In genomic region chr9:35847786-35848185, GRCh38 we compare ENCODE assay signal across 11 cellular contexts. TPM values are rescaled to one million over a fixed set of nuclear protein-coding genes. Genes with fewer than 3 reads are reported as not detected.
DNase-seq lines count a peak whose midpoint lies in the region; ATAC-seq and TF ChIP-seq lines count a peak whose summit lies in the region.
"Had no signal": no experiment of that assay in that cellular context is flagged by ENCODE, and none has a peak within 500 bp of the region (broad histone marks: within the 10 kb centered on the region; RNA-seq: fewer than 3 reads in every experiment).

No MANE protein-coding gene starts in this region.

- intact Hi-C loops in stomach (cut with DNase I; ENCODE audit: low total_unique reads), result no loop called here

- no peak for DNase-seq in activated T-cell treated with anti-CD3 and anti-CD28 coated beads, Interleukin-2, amount 50 U/mL, for 72 hours
- DNase-seq in activated T-cell treated with anti-CD3 and anti-CD28 coated beads, Interleukin-2, amount 50 U/mL, for 1 hour, result no peak
- no peak for DNase-seq in stomach
- no peak for DNase-seq in C1 segment of cervical spinal cord (lab: John Stamatoyannopoulos, UW)
- DNase-seq in NCI-H446 treated with DMSO at 0.1 percent for 48 hours (lab: John Stamatoyannopoulos, UW), result no peak
- no peak for DNase-seq in RKO (ENCODE audit: low spot score)
- DNase-seq: activated CD4-positive, CD25-positive, alpha-beta regulatory T cell treated with anti-CD3 and anti-CD28 coated beads, Interleukin-2, amount 50 U/mL, for 72 hours; trophoblast cell had no signal

- no peaks in the 10 kb centered on the region for H3K27me3 Mint-ChIP-seq in activated T-cell treated with anti-CD3 and anti-CD28 coated beads, Interleukin-2, amount 50 U/mL, for 72 hours (ENCODE audit: low read depth)
- H3K27me3 Mint-ChIP-seq in activated T-helper 17 cell treated with anti-CD3 and anti-CD28 coated beads, Interleukin-2, amount 50 U/mL, for 72 hours, result no peaks in the 10 kb centered on the region

- H3K27ac Mint-ChIP-seq in activated T-cell treated with anti-CD3 and anti-CD28 coated beads, Interleukin-2, amount 50 U/mL, for 72 hours, result peak overlapping the region; percentile 63
- peak overlapping the region; percentile 85 for H3K27ac Mint-ChIP-seq in activated T-helper 17 cell treated with anti-CD3 and anti-CD28 coated beads, Interleukin-2, amount 50 U/mL, for 72 hours

- TF ChIP-seq CTCF in stomach (IDR thresholded peaks at IDR 0.05), result no peak

- peak overlapping the region in 4 of 5 donors; percentile 13 to 61 (median 37) for H3K27ac ChIP-seq in stomach

- no peaks in the 10 kb centered on the region for H3K36me3 Mint-ChIP-seq in activated T-cell treated with anti-CD3 and anti-CD28 coated beads, Interleukin-2, amount 50 U/mL, for 72 hours (ENCODE audit: insufficient read depth in 2 of 2)
- no peaks in the 10 kb centered on the region for H3K36me3 Mint-ChIP-seq in activated T-helper 17 cell treated with anti-CD3 and anti-CD28 coated beads, Interleukin-2, amount 50 U/mL, for 72 hours (ENCODE audit: low read depth)

- peak in 1 of 2 donors; percentile 5 for ATAC-seq in activated T-cell treated with anti-CD3 and anti-CD28 coated beads, Interleukin-2, amount 50 U/mL, for 72 hours (replicated peaks in 1 of 2)
- ATAC-seq in HG02798 (IDR thresholded peaks at IDR 0.05; ENCODE audit: poor library complexity, unreplicated experiment), result peak; percentile 19
- no peak for ATAC-seq in activated T-helper 17 cell treated with anti-CD3 and anti-CD28 coated beads, Interleukin-2, amount 50 U/mL, for 72 hours (replicated peaks)

- no peak for TF ChIP-seq EP300 in stomach (IDR thresholded peaks at IDR 0.05)

- 80 to 100% (median 95%) methylated on average over 1 of the region's 1 CpG for WGBS in stomach, 5 donors

- peaks cover 0 to 16% (median 0%) of the 10 kb centered on the region in 3 donors for H3K27me3 ChIP-seq in stomach

- TF ChIP-seq POLR2A in stomach (IDR thresholded peaks at IDR 0.05), result no peak

- H3K4me1 ChIP-seq in stomach, result peaks cover 34 to 52% (median 42%) of the 10 kb centered on the region in 4 donors

- H3K9me3 Mint-ChIP-seq in activated T-cell treated with anti-CD3 and anti-CD28 coated beads, Interleukin-2, amount 50 U/mL, for 72 hours, result no peaks in the 10 kb centered on the region
- no peaks in the 10 kb centered on the region for H3K9me3 Mint-ChIP-seq in activated T-helper 17 cell treated with anti-CD3 and anti-CD28 coated beads, Interleukin-2, amount 50 U/mL, for 72 hours

- peaks cover 0 to 25% (median 19%) of the 10 kb centered on the region in 4 donors for H3K36me3 ChIP-seq in stomach

- H3K4me1 Mint-ChIP-seq in activated T-cell treated with anti-CD3 and anti-CD28 coated beads, Interleukin-2, amount 50 U/mL, for 72 hours (ENCODE audit: low read depth), result peaks cover 34% of the 10 kb centered on the region
- peaks cover 17% of the 10 kb centered on the region for H3K4me1 Mint-ChIP-seq in activated T-helper 17 cell treated with anti-CD3 and anti-CD28 coated beads, Interleukin-2, amount 50 U/mL, for 72 hours

- no peak overlapping the region for H3K4me3 ChIP-seq in stomach

- peak overlapping the region; percentile 2 to 51 for H3K4me3 Mint-ChIP-seq in activated T-cell treated with anti-CD3 and anti-CD28 coated beads, Interleukin-2, amount 50 U/mL, for 72 hours
- peak overlapping the region; percentile 56 for H3K4me3 Mint-ChIP-seq in activated T-helper 17 cell treated with anti-CD3 and anti-CD28 coated beads, Interleukin-2, amount 50 U/mL, for 72 hours

- H3K9me3 ChIP-seq in stomach, result no peaks in the 10 kb centered on the region

RNA-seq across cellular contexts. Expression of gene TMEM8B, which starts 18.8 kb away (rescaled TPM):
- 1 to 10 TPM; 8.4 to 9.1 TPM for total RNA-seq in activated T-cell treated with anti-CD3 and anti-CD28 coated beads, Interleukin-2, amount 50 U/mL, for 72 hours
- 1 to 10 TPM; 2.4 to 6.8 TPM for total RNA-seq in activated T-helper 17 cell treated with anti-CD3 and anti-CD28 coated beads, Interleukin-2, amount 50 U/mL, for 72 hours
- 10 to 100 TPM in 3 of 5 donors, 1 to 10 TPM in 2; 4.6 to 81.4 (median 11.6) TPM for total RNA-seq in stomach
- 1 to 10 TPM; 7.0 to 9.2 (median 7.0) TPM for polyA plus RNA-seq in stomach

RNA-seq across cellular contexts. Expression of gene FAM221B, which starts 19.3 kb away (rescaled TPM):
- total RNA-seq in activated T-cell treated with anti-CD3 and anti-CD28 coated beads, Interleukin-2, amount 50 U/mL, for 72 hours, result not detected
- total RNA-seq in activated T-helper 17 cell treated with anti-CD3 and anti-CD28 coated beads, Interleukin-2, amount 50 U/mL, for 72 hours, result not detected
- total RNA-seq in stomach, result not detected
- under 1 TPM in 1 of 3 donors, not detected in 2; 0.10 TPM for polyA plus RNA-seq in stomach
- total RNA-seq: bronchial epithelial cell had no signal

RNA-seq across cellular contexts. Expression of gene OR13J1, which starts 22.4 kb away (rescaled TPM):
- not detected for total RNA-seq in activated T-cell treated with anti-CD3 and anti-CD28 coated beads, Interleukin-2, amount 50 U/mL, for 72 hours
- not detected for total RNA-seq in activated T-helper 17 cell treated with anti-CD3 and anti-CD28 coated beads, Interleukin-2, amount 50 U/mL, for 72 hours
- total RNA-seq in stomach, result not detected
- not detected for polyA plus RNA-seq in stomach
- total RNA-seq: bronchial epithelial cell had no signal

RNA-seq across cellular contexts. Expression of gene HINT2, which starts 32.9 kb away (rescaled TPM):
- 10 to 100 TPM; 69.2 to 80.9 TPM for total RNA-seq in activated T-cell treated with anti-CD3 and anti-CD28 coated beads, Interleukin-2, amount 50 U/mL, for 72 hours
- 10 to 100 TPM; 27.7 to 38.0 TPM for total RNA-seq in activated T-helper 17 cell treated with anti-CD3 and anti-CD28 coated beads, Interleukin-2, amount 50 U/mL, for 72 hours
- 10 to 100 TPM in 4 of 5 donors, 1 to 10 TPM in 1; 8.4 to 22.7 (median 17.9) TPM for total RNA-seq in stomach
- polyA plus RNA-seq in stomach, result 100 to 1,000 TPM in 2 of 3 donors, 10 to 100 TPM in 1; 98.1 to 131 (median 118) TPM

RNA-seq across cellular contexts. Expression of gene SPAG8, which starts 35.7 kb away (rescaled TPM):
- 1 to 10 TPM; 1.1 to 1.4 TPM for total RNA-seq in activated T-cell treated with anti-CD3 and anti-CD28 coated beads, Interleukin-2, amount 50 U/mL, for 72 hours
- total RNA-seq in activated T-helper 17 cell treated with anti-CD3 and anti-CD28 coated beads, Interleukin-2, amount 50 U/mL, for 72 hours, result under 1 TPM; 0.43 to 0.58 TPM
- 1 to 10 TPM in 2 of 5 donors, not detected in 3; 1.7 to 2.7 TPM for total RNA-seq in stomach
- polyA plus RNA-seq in stomach, result 1 to 10 TPM in 1 of 3 donors, under 1 TPM in 2; 0.19 to 4.1 (median 0.98) TPM
